Comparison of ENCODE assay signal across 10 cellular contexts in genomic region chrX:136665258-136665900, GRCh38. TPM values are rescaled to one million over a fixed set of nuclear protein-coding genes. Genes with fewer than 3 reads are reported as not detected.
A peak's percentile ranks its signal among the peaks of the same experiment; 100 is the strongest.
DNase-seq lines count a peak whose midpoint lies in the region; ATAC-seq lines count a peak whose summit lies in the region.
"Had no signal": no experiment of that assay in that cellular context is flagged by ENCODE, and none has a peak within 500 bp of the region (broad histone marks: within the 10 kb centered on the region; RNA-seq: fewer than 3 reads in every experiment).

No MANE protein-coding gene starts in this region.

- H3K4me1 Mint-ChIP-seq in T-helper 2 cell treated with Interferon-gamma antibody and Interleukin-4, amounts not matched to agents 5 μg/mL and 100 μg/mL, for 36 hours (ENCODE audit: low read depth): peaks cover 64% of the 10 kb centered on the region
- peaks cover 54 to 61% of the 10 kb centered on the region in 2 donors for H3K4me1 Mint-ChIP-seq in immature natural killer cell

- no peaks in the 10 kb centered on the region for H3K27me3 Mint-ChIP-seq in T-helper 2 cell treated with Interferon-gamma antibody and Interleukin-4, amounts not matched to agents 5 μg/mL and 100 μg/mL, for 36 hours (ENCODE audit: low read depth)
- peaks cover 0 to 5% (median 2%) of the 10 kb centered on the region in 3 donors for H3K27me3 Mint-ChIP-seq in immature natural killer cell (ENCODE audit: low read depth in 3 of 3)

- peaks cover 14% of the 10 kb centered on the region for H3K9me3 Mint-ChIP-seq in T-helper 2 cell treated with Interferon-gamma antibody and Interleukin-4, amounts not matched to agents 5 μg/mL and 100 μg/mL, for 36 hours
- peaks cover 0 to 2% (median 0%) of the 10 kb centered on the region in 6 donors for H3K9me3 Mint-ChIP-seq in immature natural killer cell
- H3K9me3 Mint-ChIP-seq: activated T-cell treated with anti-CD3 and anti-CD28 coated beads, Interleukin-2, amount 50 U/mL, for 4 hours had no signal

- no peak for DNase-seq in T-helper 2 cell treated with Interferon-gamma antibody and Interleukin-4, amounts not matched to agents 5 μg/mL and 100 μg/mL, for 36 hours (ENCODE audit: low spot score)
- no peak for DNase-seq in T-helper 2 cell
- no peak for DNase-seq in immature natural killer cell
- no peak for DNase-seq in NCI-H748 treated with DMSO at 0.1 percent for 48 hours (lab: John Stamatoyannopoulos, UW)
- no peak for DNase-seq in HPDE6-E6E7 (ENCODE audit: extremely low spot score)
- no peak for DNase-seq in NCI-H2171 (lab: John Stamatoyannopoulos, UW)
- DNase-seq: activated T-cell treated with anti-CD3 and anti-CD28 coated beads, Interleukin-2, amount 50 U/mL, for 4 hours; EL had no signal

- H3K4me3 Mint-ChIP-seq in T-helper 2 cell treated with Interferon-gamma antibody and Interleukin-4, amounts not matched to agents 5 μg/mL and 100 μg/mL, for 36 hours: peak overlapping the region; percentile 60
- H3K4me3 Mint-ChIP-seq in immature natural killer cell: peak overlapping the region in 3 of 5 donors; percentile 35 to 42 (median 38)

- H3K27ac Mint-ChIP-seq in T-helper 2 cell treated with Interferon-gamma antibody and Interleukin-4, amounts not matched to agents 5 μg/mL and 100 μg/mL, for 36 hours: peak overlapping the region; percentile 78
- peak overlapping the region; percentile 6 to 82 (median 68) for H3K27ac Mint-ChIP-seq in immature natural killer cell

- peaks cover 83% of the 10 kb centered on the region for H3K36me3 Mint-ChIP-seq in T-helper 2 cell treated with Interferon-gamma antibody and Interleukin-4, amounts not matched to agents 5 μg/mL and 100 μg/mL, for 36 hours (ENCODE audit: low read depth)
- H3K36me3 Mint-ChIP-seq in immature natural killer cell: peaks cover 19 to 47% (median 30%) of the 10 kb centered on the region in 3 donors

- peak; percentile 69 for ATAC-seq in GM21576 (IDR thresholded peaks at IDR 0.05; ENCODE audit: unreplicated experiment)
- peak; percentile 54 for ATAC-seq in HG03565 (IDR thresholded peaks at IDR 0.05; ENCODE audit: unreplicated experiment)
- ATAC-seq: activated T-cell treated with anti-CD3 and anti-CD28 coated beads, Interleukin-2, amount 50 U/mL, for 4 hours had no signal

RNA-seq across cellular contexts. Expression of gene CD40LG, which starts 17.4 kb away (rescaled TPM):
- polyA plus RNA-seq in immature natural killer cell: under 1 TPM; 0.21 to 0.63 (median 0.37) TPM
